16 cellular contexts compared by ENCODE assay signal in the genomic region with DNA sequence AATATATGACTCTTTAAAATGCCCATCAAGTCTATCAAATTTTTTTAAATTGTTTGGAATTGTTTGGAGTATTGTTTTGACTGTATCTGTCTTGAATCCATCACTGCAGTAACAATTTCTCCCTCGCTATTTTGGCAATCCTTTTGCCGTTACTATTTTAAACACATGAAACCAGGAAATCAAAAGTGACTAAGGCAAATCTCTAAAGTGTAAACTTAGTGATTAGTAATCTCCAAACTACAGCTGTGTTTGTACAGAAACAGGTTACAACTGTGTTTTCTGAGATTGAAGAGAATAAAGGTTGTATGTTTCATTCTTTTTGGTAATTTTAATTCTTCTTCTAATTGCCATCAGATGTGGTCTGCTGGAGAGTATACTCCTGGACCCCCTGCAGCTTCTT.
A peak's percentile ranks its signal among the peaks of the same experiment; 100 is the strongest.
DNase-seq lines count a peak whose midpoint lies in the region; ATAC-seq and TF ChIP-seq lines count a peak whose summit lies in the region.
"Had no signal": no experiment of that assay in that cellular context is flagged by ENCODE, and none has a peak within 500 bp of the region (broad histone marks: within the 10 kb centered on the region; RNA-seq: fewer than 3 reads in every experiment).

No MANE protein-coding gene starts in this region.

- no peaks in the 10 kb centered on the region for H3K79me2 ChIP-seq in PC-3 (ENCODE audit: low read length)

- no peak overlapping the region for H3K4me3 Mint-ChIP-seq in activated CD4-positive, alpha-beta T cell treated with anti-CD3 and anti-CD28 coated beads, Interleukin-2, amount 10 ng/mL, durations not matched to agents 24 days and 14 days

- H3K9me3 Mint-ChIP-seq in activated CD4-positive, alpha-beta T cell treated with anti-CD3 and anti-CD28 coated beads, Interleukin-2, amount 10 ng/mL, durations not matched to agents 24 days and 14 days, result no peaks in the 10 kb centered on the region

- POLR2A ChIA-PET in PC-3 (lab: Charles Lee; ENCODE audit: unreplicated experiment), result no interaction called here

- H3K9me3 ChIP-seq in ascending aorta, result no peaks in the 10 kb centered on the region
- no peaks in the 10 kb centered on the region for H3K9me3 ChIP-seq in PC-3 (ENCODE audit: low read length)
- H3K9me3 ChIP-seq: BLaER1 had no signal

- intact Hi-C loops in ascending aorta (cut with DNase I) (no loop called here), PC-3 (cut with micrococcal nuclease) (no loop called here)
- intact Hi-C loops in activated CD4-positive, alpha-beta T cell treated with anti-CD3 and anti-CD28 coated beads, Interleukin-2, amount 10 ng/mL, durations not matched to agents 24 days and 14 days (cut with micrococcal nuclease), result no loop called here

- H3K27me3 ChIP-seq in ascending aorta (no peaks in the 10 kb centered on the region), PC-3 (ENCODE audit: low read length) (no peaks in the 10 kb centered on the region)
- H3K27me3 ChIP-seq: BLaER1 had no signal

- TF ChIP-seq CTCF in ascending aorta (IDR thresholded peaks at IDR 0.05) (no peak), fibroblast of villous mesenchyme (IDR thresholded peaks at IDR 0.05; ENCODE audit: insufficient read depth, low read depth, low read length) (no peak), PC-3 (conservative IDR thresholded peaks at IDR 0.05; ENCODE audit: low read depth, low read length) (no peak)

- no peak overlapping the region for H3K27ac Mint-ChIP-seq in activated CD4-positive, alpha-beta T cell treated with anti-CD3 and anti-CD28 coated beads, Interleukin-2, amount 10 ng/mL, durations not matched to agents 24 days and 14 days

- no peak overlapping the region for H2AFZ ChIP-seq in PC-3 (ENCODE audit: low read length)

- no peaks in the 10 kb centered on the region for H3K36me3 ChIP-seq in ascending aorta
- H3K36me3 ChIP-seq in PC-3 (ENCODE audit: low read depth, low read length), result no peaks in the 10 kb centered on the region
- H3K36me3 ChIP-seq: BLaER1 had no signal

- no peaks in the 10 kb centered on the region for H3F3A ChIP-seq in PC-3 (ENCODE audit: low read length, unreplicated experiment)

- peaks cover 2% of the 10 kb centered on the region for H3K4me1 Mint-ChIP-seq in activated CD4-positive, alpha-beta T cell treated with anti-CD3 and anti-CD28 coated beads, Interleukin-2, amount 10 ng/mL, durations not matched to agents 24 days and 14 days

- no peaks in the 10 kb centered on the region for H4K20me1 ChIP-seq in PC-3 (ENCODE audit: low read length)
- H4K20me1 ChIP-seq: BLaER1 had no signal

- CTCF ChIA-PET in PC-3 (lab: Charles Lee), result no interaction called here

- ATAC-seq in PC-3, result no peak
- ATAC-seq: K562, Panc1 had no signal

- H3K27ac ChIP-seq in ascending aorta, result peak overlapping the region; percentile 10 to 49
- H3K27ac ChIP-seq in PC-3 (ENCODE audit: low read length), result no peak overlapping the region
- H3K27ac ChIP-seq: BLaER1 had no signal

- H3K27me3 Mint-ChIP-seq in activated CD4-positive, alpha-beta T cell treated with anti-CD3 and anti-CD28 coated beads, Interleukin-2, amount 10 ng/mL, durations not matched to agents 24 days and 14 days, result peaks cover 10% of the 10 kb centered on the region

- H3K4me3 ChIP-seq in ascending aorta, result no peak overlapping the region
- H3K4me3 ChIP-seq in fibroblast of villous mesenchyme (ENCODE audit: low read depth, low read length), result no peak overlapping the region
- H3K4me3 ChIP-seq in PC-3 (ENCODE audit: low read length), result no peak overlapping the region
- H3K4me3 ChIP-seq: BLaER1, K562 had no signal

- no peak overlapping the region for H3K9ac ChIP-seq in PC-3 (ENCODE audit: low read length)
- H3K9ac ChIP-seq: BLaER1 had no signal

- peaks cover 0 to 20% of the 10 kb centered on the region in 2 donors for H3K4me1 ChIP-seq in ascending aorta
- no peaks in the 10 kb centered on the region for H3K4me1 ChIP-seq in PC-3 (ENCODE audit: insufficient read depth, low read length)
- H3K4me1 ChIP-seq: BLaER1 had no signal

- H3K9me2 ChIP-seq in PC-3 (replicated peaks; ENCODE audit: low read length), result no peaks in the 10 kb centered on the region

- DNase-seq in LHCN-M2 (ENCODE audit: low read depth) (peak; percentile 31), ascending aorta (ENCODE audit: low spot score in 2 of 2) (no peak), fibroblast of villous mesenchyme (ENCODE audit: low read depth) (peak; percentile 41), pulmonary artery endothelial cell (ENCODE audit: low read depth, low spot score) (peak; percentile 66), PC-3 (no peak)
- DNase-seq in activated CD4-positive, alpha-beta T cell treated with anti-CD3 and anti-CD28 coated beads, Interleukin-2, amount 10 ng/mL, durations not matched to agents 24 days and 14 days, result no peak
- DNase-seq in activated CD4-positive, alpha-beta T cell treated with anti-CD3 and anti-CD28 coated beads for 1 hour, result no peak
- DNase-seq: GF-D8, NCI-H1092 treated with DMSO at 0.1 percent for 48 hours, NCI-H1694, NCI-H345, NCI-H526 treated with DMSO at 0.1 percent for 48 hours, SHP77 treated with DMSO at 0.1 percent for 48 hours had no signal

- no TSS peak for BruUV-seq in PC-3 (replicated peaks; lab: Mats Ljungman, UMichigan)

- no peaks in the 10 kb centered on the region for H3K36me3 Mint-ChIP-seq in activated CD4-positive, alpha-beta T cell treated with anti-CD3 and anti-CD28 coated beads, Interleukin-2, amount 10 ng/mL, durations not matched to agents 24 days and 14 days (ENCODE audit: low read depth)

- H3K4me2 ChIP-seq in PC-3 (ENCODE audit: low read length), result no peak overlapping the region
- H3K4me2 ChIP-seq: BLaER1 had no signal

Comparison
In these comparisons a context has a peak if more than half of its experiments do, and no peak if none do; other contexts are left out.
1. DNase-seq: peak in LHCN-M2 (single experiment), fibroblast of villous mesenchyme (single experiment) and pulmonary artery endothelial cell (single experiment); none in ascending aorta (0 of 2), activated CD4-positive, alpha-beta T cell treated with anti-CD3 and anti-CD28 coated beads, Interleukin-2, amount 10 ng/mL, durations not matched to agents 24 days and 14 days (single experiment), activated CD4-positive, alpha-beta T cell treated with anti-CD3 and anti-CD28 coated beads for 1 hour (single experiment) and PC-3 (single experiment).